Comparison of ENCODE assay signal across 14 cellular contexts in genomic region chr12:1277905-1278304, GRCh38.
DNase-seq lines count a peak whose midpoint lies in the region; ATAC-seq and TF ChIP-seq lines count a peak whose summit lies in the region.
"Had no signal": no experiment of that assay in that cellular context is flagged by ENCODE, and none has a peak within 500 bp of the region (broad histone marks: within the 10 kb centered on the region; RNA-seq: fewer than 3 reads in every experiment).

No MANE protein-coding gene starts in this region.

- H3K27ac Mint-ChIP-seq in central memory CD8-positive, alpha-beta T cell (ENCODE audit: low read depth), result peak overlapping the region; percentile 82
- H3K27ac Mint-ChIP-seq in stimulated activated naive CD8-positive, alpha-beta T cell treated with anti-CD3 and anti-CD28 coated beads, Interleukin-15, amount 100 ng/mL, for 72 hours, result peak overlapping the region in 1 of 2 donors; percentile 83

- CTCF ChIA-PET in OCI-LY7 (lab: Charles Lee; ENCODE audit: unreplicated experiment), result no interaction called here

- no peaks in the 10 kb centered on the region for H4K20me1 ChIP-seq in OCI-LY7 (ENCODE audit: insufficient read depth, low read length)

- peaks cover 4% of the 10 kb centered on the region; the same call in 1 of the 2 replicates for H3K9me3 ChIP-seq in OCI-LY7 (ENCODE audit: low read length)
- H3K9me3 ChIP-seq: psoas muscle, tibial nerve had no signal

- TF ChIP-seq CTCF in OCI-LY7 (conservative IDR thresholded peaks at IDR 0.05; ENCODE audit: low read length), result no peak

- no peak overlapping the region for H2AFZ ChIP-seq in OCI-LY7 (ENCODE audit: low read length)

- peaks cover 2% of the 10 kb centered on the region for H3K36me3 Mint-ChIP-seq in central memory CD8-positive, alpha-beta T cell (ENCODE audit: insufficient read depth)

- H3K4me1 Mint-ChIP-seq in central memory CD8-positive, alpha-beta T cell, result no peaks in the 10 kb centered on the region
- peaks cover 13% of the 10 kb centered on the region for H3K4me1 Mint-ChIP-seq in stimulated activated naive CD8-positive, alpha-beta T cell treated with anti-CD3 and anti-CD28 coated beads, Interleukin-15, amount 100 ng/mL, for 72 hours

- peak; percentile 92 for ATAC-seq in central memory CD8-positive, alpha-beta T cell (replicated peaks; ENCODE audit: extremely low read depth, poor library complexity, severe bottlenecking)
- peak; percentile 98 for ATAC-seq in stimulated activated naive CD8-positive, alpha-beta T cell treated with anti-CD3 and anti-CD28 coated beads, Interleukin-15, amount 100 ng/mL, for 72 hours
- ATAC-seq in GM19455 (IDR thresholded peaks at IDR 0.05; ENCODE audit: unreplicated experiment), result no peak
- ATAC-seq: left ventricle myocardium superior, PC-3, psoas muscle had no signal

- no peaks in the 10 kb centered on the region for H3K9me3 Mint-ChIP-seq in central memory CD8-positive, alpha-beta T cell
- no peaks in the 10 kb centered on the region for H3K9me3 Mint-ChIP-seq in stimulated activated naive CD8-positive, alpha-beta T cell treated with anti-CD3 and anti-CD28 coated beads, Interleukin-15, amount 100 ng/mL, for 72 hours

- BruUV-seq in OCI-LY7 (replicated peaks; lab: Mats Ljungman, UMichigan), result no TSS peak

- no peaks in the 10 kb centered on the region for H3K9me2 ChIP-seq in OCI-LY7 (ENCODE audit: insufficient read depth, low read length)

- no peak overlapping the region for H3K4me3 ChIP-seq in OCI-LY7 (ENCODE audit: low read depth, low read length, poor library complexity, severe bottlenecking)
- H3K4me3 ChIP-seq: psoas muscle, tibial nerve had no signal

- no peak overlapping the region for H3K27ac ChIP-seq in OCI-LY7 (ENCODE audit: low read depth, low read length, poor library complexity, severe bottlenecking)
- H3K27ac ChIP-seq: C4-2B, psoas muscle, tibial nerve had no signal

- peak; percentile 6 for DNase-seq in stimulated activated CD4-positive, alpha-beta T cell treated with anti-CD3 and anti-CD28 coated beads, Interleukin-1b, Interleukin-23, amount 100 ng/mL, for 48 hours
- no peak for DNase-seq in stimulated activated CD4-positive, alpha-beta T cell treated with anti-CD3 and anti-CD28 coated beads, Interleukin-2, amount 100 ng/mL, for 24 hours
- DNase-seq in OCI-LY7 (ENCODE audit: low spot score) (peak; percentile 11), NCI-H1436 treated with DMSO at 0.1 percent for 48 hours (lab: John Stamatoyannopoulos, UW) (no peak), COLO668 (lab: John Stamatoyannopoulos, UW; ENCODE audit: unreplicated experiment) (no peak)
- peak; percentile 18 to 67 for DNase-seq in central memory CD8-positive, alpha-beta T cell (ENCODE audit: low spot score in 2 of 2)
- peak; percentile 40 to 68 for DNase-seq in stimulated activated naive CD8-positive, alpha-beta T cell treated with anti-CD3 and anti-CD28 coated beads, Interleukin-15, amount 100 ng/mL, for 72 hours
- DNase-seq: left ventricle myocardium superior, MM.1S, PC-3, psoas muscle had no signal

- H3K36me3 ChIP-seq in OCI-LY7 (ENCODE audit: insufficient read depth, low read length), result peaks cover 19% of the 10 kb centered on the region; the same call in 1 of the 2 replicates
- H3K36me3 ChIP-seq: tibial nerve had no signal

- POLR2A ChIA-PET in OCI-LY7 (lab: Charles Lee), result interaction anchor here (0.5 to 0.6 kb wide), 2 partner anchors 226 to 677 kb away, joined by 3 to 4 read pairs; no protein-coding TSS in a partner anchor

- H3K4me1 ChIP-seq in OCI-LY7 (ENCODE audit: insufficient read depth, low read length, poor library complexity, severe bottlenecking), result no peaks in the 10 kb centered on the region

- no peaks in the 10 kb centered on the region for H3K79me2 ChIP-seq in OCI-LY7 (ENCODE audit: insufficient read depth, low read depth, low read length)

- intact Hi-C loops in OCI-LY7 (cut with micrococcal nuclease; ENCODE audit: unreplicated experiment), result no loop called here

- H3K4me2 ChIP-seq in OCI-LY7 (ENCODE audit: low read length), result no peak overlapping the region

- H3K27me3 Mint-ChIP-seq in central memory CD8-positive, alpha-beta T cell, result no peaks in the 10 kb centered on the region
- no peaks in the 10 kb centered on the region for H3K27me3 Mint-ChIP-seq in stimulated activated naive CD8-positive, alpha-beta T cell treated with anti-CD3 and anti-CD28 coated beads, Interleukin-15, amount 100 ng/mL, for 72 hours

- H3K4me3 Mint-ChIP-seq in central memory CD8-positive, alpha-beta T cell, result peak overlapping the region; percentile 18
- peak overlapping the region in 1 of 2 donors; percentile 11 for H3K4me3 Mint-ChIP-seq in stimulated activated naive CD8-positive, alpha-beta T cell treated with anti-CD3 and anti-CD28 coated beads, Interleukin-15, amount 100 ng/mL, for 72 hours

Comparison
In these comparisons a context has a peak if more than half of its experiments do, and no peak if none do; other contexts are left out.
1. DNase-seq: peak in stimulated activated CD4-positive, alpha-beta T cell treated with anti-CD3 and anti-CD28 coated beads, Interleukin-1b, Interleukin-23, amount 100 ng/mL, for 48 hours (single experiment), OCI-LY7 (single experiment), central memory CD8-positive, alpha-beta T cell (2 of 2) and stimulated activated naive CD8-positive, alpha-beta T cell treated with anti-CD3 and anti-CD28 coated beads, Interleukin-15, amount 100 ng/mL, for 72 hours (2 of 2); none in stimulated activated CD4-positive, alpha-beta T cell treated with anti-CD3 and anti-CD28 coated beads, Interleukin-2, amount 100 ng/mL, for 24 hours (0 of 2), NCI-H1436 treated with DMSO at 0.1 percent for 48 hours (single experiment) and COLO668 (single experiment).